Comparison of ENCODE assay signal across 14 cellular contexts in genomic region chr6:11171952-11172351, GRCh38.
"Had no signal": no experiment of that assay in that cellular context is flagged by ENCODE, and none has a peak within 500 bp of the region (broad histone marks: within the 10 kb centered on the region; RNA-seq: fewer than 3 reads in every experiment).

No MANE protein-coding gene starts in this region.

- H3K36me3 ChIP-seq: neutrophil, ovary, prostate gland, stomach, suprapubic skin, tibial nerve, uterus had no signal

- H3K27ac ChIP-seq: neutrophil, ovary, prostate gland, stomach, suprapubic skin, uterus had no signal

- H3K27ac Mint-ChIP-seq: activated naive CD4-positive, alpha-beta T cell treated with anti-CD3 and anti-CD28 coated beads for 36 hours; activated naive CD8-positive, alpha-beta T cell treated with anti-CD3 and anti-CD28 coated beads, Interleukin-2, amount 50 U/mL, for 24 hours; mesothelial cell of epicardium; stimulated activated memory B cell treated with anti-CD40 and anti-IgM and Interleukin-4, amounts not matched to agents 10 μg/mL and 1 μg/mL and 100 μg/mL, for 72 hours had no signal

- H3K4me3 ChIP-seq: ovary, prostate gland, stomach, suprapubic skin, tibial nerve, uterus had no signal

- H3K9me3 Mint-ChIP-seq: activated naive CD4-positive, alpha-beta T cell treated with anti-CD3 and anti-CD28 coated beads for 36 hours; activated naive CD8-positive, alpha-beta T cell treated with anti-CD3 and anti-CD28 coated beads, Interleukin-2, amount 50 U/mL, for 24 hours; mesothelial cell of epicardium; naive thymus-derived CD8-positive, alpha-beta T cell; stimulated activated memory B cell treated with anti-CD40 and anti-IgM and Interleukin-4, amounts not matched to agents 10 μg/mL and 1 μg/mL and 100 μg/mL, for 72 hours had no signal

- H3K36me3 Mint-ChIP-seq: mesothelial cell of epicardium; naive thymus-derived CD8-positive, alpha-beta T cell; stimulated activated memory B cell treated with anti-CD40 and anti-IgM and Interleukin-4, amounts not matched to agents 10 μg/mL and 1 μg/mL and 100 μg/mL, for 72 hours had no signal

- FAIRE-seq: endometrium had no signal

- H3K27me3 ChIP-seq: neutrophil, ovary, stomach, suprapubic skin, tibial nerve, uterus had no signal

- H3K27me3 Mint-ChIP-seq: activated naive CD8-positive, alpha-beta T cell treated with anti-CD3 and anti-CD28 coated beads, Interleukin-2, amount 50 U/mL, for 24 hours; naive thymus-derived CD8-positive, alpha-beta T cell; stimulated activated memory B cell treated with anti-CD40 and anti-IgM and Interleukin-4, amounts not matched to agents 10 μg/mL and 1 μg/mL and 100 μg/mL, for 72 hours; T-helper 17 cell had no signal

- H3K4me3 Mint-ChIP-seq: activated naive CD4-positive, alpha-beta T cell treated with anti-CD3 and anti-CD28 coated beads for 36 hours; activated naive CD8-positive, alpha-beta T cell treated with anti-CD3 and anti-CD28 coated beads, Interleukin-2, amount 50 U/mL, for 24 hours; mesothelial cell of epicardium had no signal

- H3K4me1 ChIP-seq: prostate gland, suprapubic skin, uterus had no signal

- H3K9me3 ChIP-seq: neutrophil, ovary, prostate gland, stomach, suprapubic skin, tibial nerve, uterus had no signal
